In the genomic region with DNA sequence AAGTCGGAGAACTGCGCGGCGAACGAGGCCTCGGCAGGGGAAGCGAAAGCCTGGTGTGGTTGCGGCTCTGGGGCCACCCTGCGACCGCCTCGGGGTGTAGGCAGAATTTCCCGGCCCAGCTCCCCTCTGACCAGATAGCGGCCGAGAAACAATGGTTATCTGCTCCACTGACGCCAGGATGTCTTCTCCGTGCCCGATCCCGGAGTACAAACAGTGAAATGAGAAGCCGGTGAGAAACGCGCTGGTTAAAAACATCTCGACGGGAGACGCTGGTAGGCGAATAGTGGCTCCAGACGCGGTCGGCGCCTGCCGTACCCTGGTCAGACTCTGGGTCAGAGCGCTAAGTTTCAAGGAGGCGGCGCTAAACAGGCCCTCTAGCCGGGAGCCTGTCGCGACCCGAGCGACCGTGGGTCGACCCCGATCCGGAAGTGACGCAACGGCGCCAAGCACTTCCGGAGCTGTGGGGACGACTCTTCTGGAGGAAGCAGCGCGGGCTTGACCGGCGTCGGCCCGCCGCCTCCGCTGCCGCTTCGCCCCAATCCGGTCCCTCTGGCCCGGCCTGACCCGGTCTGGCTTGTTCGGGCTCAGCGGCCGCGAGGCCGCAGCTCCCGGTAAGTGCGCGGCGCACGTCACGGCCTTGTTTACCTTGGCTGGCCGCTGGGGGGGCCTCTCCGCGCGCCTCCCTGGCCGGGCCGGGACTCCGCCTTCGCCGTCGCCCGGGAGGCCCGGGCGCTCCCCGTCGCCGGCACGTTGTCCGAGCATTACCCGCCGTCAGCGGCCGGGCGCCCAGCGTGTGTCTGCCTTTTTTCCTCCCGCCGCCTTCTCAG, we compare ENCODE assay signal across 8 cellular contexts. TPM values are rescaled to one million over a fixed set of nuclear protein-coding genes. Genes with fewer than 3 reads are reported as not detected.
DNase-seq lines count a peak whose midpoint lies in the region; ATAC-seq and TF ChIP-seq lines count a peak whose summit lies in the region.

A gene (plus strand): TSS at position 455 of the 827 bp plus-strand sequence. CDS start 8,717 bp downstream, outside the sequence.

- DNase-seq in NCI-H1092 treated with DMSO at 0.1 percent for 48 hours (lab: John Stamatoyannopoulos, UW) (peak; percentile 78), T-helper 1 cell (peak; percentile 80 to 94 (median 84)), amniotic epithelial cell (ENCODE audit: low read depth) (peak; percentile 93), left cardiac atrium (peak; percentile 96), prostate gland (ENCODE audit: low spot score) (peak; percentile 84)

- H3K9me3 ChIP-seq in prostate gland, result no peaks in the 10 kb centered on the region

- peak; percentile 66 for TF ChIP-seq POLR2A in prostate gland (IDR thresholded peaks at IDR 0.05)

- H3K27ac ChIP-seq in prostate gland (peak within 1 kb of the TSS; percentile 92 to 95), urinary bladder (ENCODE audit: low read depth) (peak within 1 kb of the TSS; percentile 92)

- H3K4me3 ChIP-seq in prostate gland (peak within 1 kb of the TSS; percentile 71 to 80), urinary bladder (ENCODE audit: low read depth, low read length) (peak within 1 kb of the TSS; percentile 96)

- H3K27me3 ChIP-seq in prostate gland (replicated peaks; ENCODE audit: insufficient read depth), result no peaks in the 10 kb centered on the region

- peak; percentile 35; the same call in 2 of the 3 replicates for TF ChIP-seq CTCF in GM12872 (IDR thresholded peaks at IDR 0.05; ENCODE audit: insufficient read depth, low read depth, low read length)
- peak in 1 of 4 experiments; percentile 30 for TF ChIP-seq CTCF in prostate gland (IDR thresholded peaks at IDR 0.05)

- ATAC-seq in HG02610 (IDR thresholded peaks at IDR 0.05; ENCODE audit: unreplicated experiment), result peak; percentile 85
- peak; percentile 98 for ATAC-seq in left cardiac atrium

- H3K36me3 ChIP-seq in prostate gland, result no peaks in the 10 kb centered on the region
- no peaks in the 10 kb centered on the region for H3K36me3 ChIP-seq in urinary bladder (ENCODE audit: insufficient read depth)

- WGBS in prostate gland, result under 1% methylated on average over 71 of the region's 97 CpGs
- under 1% methylated on average over 97 of the region's 97 CpGs for WGBS in urinary bladder

- H3K4me1 ChIP-seq in prostate gland (replicated peaks) (no peaks in the 10 kb centered on the region), urinary bladder (ENCODE audit: insufficient read depth) (no peaks in the 10 kb centered on the region)

- intact Hi-C loops in left cardiac atrium (cut with DNase I), result no loop called here
- intact Hi-C loops in prostate gland (cut with DNase I), result loop anchor here (5.0 kb wide), 1 partner anchor 89 kb away; a partner anchor contains a TSS

RNA-seq across cellular contexts. Expression of the gene that starts here (rescaled TPM):
- total RNA-seq in left cardiac atrium (100 to 1,000 TPM in 1 of 2 donors, 10 to 100 TPM in 1; 88.0 to 104 TPM), prostate gland (100 to 1,000 TPM in 1 of 2 donors, 10 to 100 TPM in 1; 70.9 to 125 TPM), urinary bladder (71.6 TPM)
- 59.9 TPM for polyA plus RNA-seq in urinary bladder

Comparison
In these comparisons a context has a peak if more than half of its experiments do, and no peak if none do; other contexts are left out.
1. Peak in every context shown above with its lines: DNase-seq, ATAC-seq, H3K4me3 ChIP-seq and H3K27ac ChIP-seq.